In the genomic region with DNA sequence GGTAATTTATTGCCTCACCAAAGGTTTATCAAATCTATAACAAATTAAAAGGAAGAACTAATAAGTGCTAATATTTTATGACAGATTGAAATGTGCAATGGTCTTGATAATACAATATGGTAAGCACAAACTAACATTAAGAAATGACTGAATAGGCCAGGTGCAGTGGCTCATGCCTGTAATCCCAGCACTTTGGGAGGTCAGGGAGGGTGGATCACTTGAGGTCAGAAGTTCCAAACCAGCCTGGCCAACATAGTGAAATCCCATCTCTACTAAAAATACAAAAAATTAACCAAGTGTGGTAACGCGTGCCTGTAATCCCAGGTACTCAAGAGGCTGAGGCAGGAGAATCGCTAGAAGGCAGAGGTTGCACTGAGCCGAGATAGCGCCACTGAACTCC, we compare ENCODE assay signal across 23 cellular contexts. TPM values are rescaled to one million over a fixed set of nuclear protein-coding genes. Genes with fewer than 3 reads are reported as not detected.
DNase-seq lines count a peak whose midpoint lies in the region; ATAC-seq and TF ChIP-seq lines count a peak whose summit lies in the region.
"Had no signal": no experiment of that assay in that cellular context is flagged by ENCODE, and none has a peak within 500 bp of the region (broad histone marks: within the 10 kb centered on the region; RNA-seq: fewer than 3 reads in every experiment).

No MANE protein-coding gene starts in this region.

- ATAC-seq in GM18907 (IDR thresholded peaks at IDR 0.05; ENCODE audit: unreplicated experiment) = no peak
- ATAC-seq: T-cell had no signal

- H3K27me3 Mint-ChIP-seq in activated naive CD8-positive, alpha-beta T cell = no peaks in the 10 kb centered on the region
- H3K27me3 Mint-ChIP-seq in activated naive CD8-positive, alpha-beta T cell treated with anti-CD3 and anti-CD28 coated beads for 36 hours = no peaks in the 10 kb centered on the region
- H3K27me3 Mint-ChIP-seq in nephron progenitor cell (ENCODE audit: low read depth, poor library complexity) = no peaks in the 10 kb centered on the region
- H3K27me3 Mint-ChIP-seq: T-cell had no signal

- H3K4me3 ChIP-seq in SJCRH30 = no peak overlapping the region
- H3K4me3 ChIP-seq: BLaER1 treated with 17β-estradiol and CSF1 and Interleukin-3, amounts not matched to agents 10 nM and 100 nM; GM23248 had no signal

- H3K4me1 ChIP-seq in SJCRH30 = peaks cover 15% of the 10 kb centered on the region

- DNase-seq in activated naive CD8-positive, alpha-beta T cell treated with anti-CD3 and anti-CD28 coated beads for 36 hours = no peak
- DNase-seq in SJCRH30 (peak; percentile 50 to 67), nephron progenitor cell (no peak), COLO829 (ENCODE audit: low spot score) (no peak), SIG-M5 treated with dmso at 0.1 percent for 504 hours (lab: John Stamatoyannopoulos, UW; ENCODE audit: unreplicated experiment) (no peak)
- DNase-seq: 8988T; CD8-positive, alpha-beta memory T cell; DMS53; GM23248; H9; HFFc6; NCI-H1694; NCI-H2081; NCI-H2171; NCI-H345; NCI-H524; NCI-H774; Right ventricle myocardium superior; SK-N-SH; T-cell had no signal

- peak overlapping the region; percentile 100 for H3K4me3 Mint-ChIP-seq in activated naive CD8-positive, alpha-beta T cell
- no peak overlapping the region for H3K4me3 Mint-ChIP-seq in activated naive CD8-positive, alpha-beta T cell treated with anti-CD3 and anti-CD28 coated beads for 36 hours
- peak overlapping the region; percentile 95 for H3K4me3 Mint-ChIP-seq in nephron progenitor cell
- H3K4me3 Mint-ChIP-seq: H9, HFFc6 had no signal

- H3K9me3 ChIP-seq in SJCRH30 (replicated peaks) = no peaks in the 10 kb centered on the region
- H3K9me3 ChIP-seq: BLaER1 treated with 17β-estradiol and CSF1 and Interleukin-3, amounts not matched to agents 10 nM and 100 nM; SK-N-SH had no signal

- H3K36me3 ChIP-seq in SJCRH30 = peaks cover 12% of the 10 kb centered on the region

- no peaks in the 10 kb centered on the region for H3K9me3 Mint-ChIP-seq in activated naive CD8-positive, alpha-beta T cell (ENCODE audit: low read depth)
- H3K9me3 Mint-ChIP-seq in activated naive CD8-positive, alpha-beta T cell treated with anti-CD3 and anti-CD28 coated beads for 36 hours = no peaks in the 10 kb centered on the region
- no peaks in the 10 kb centered on the region for H3K9me3 Mint-ChIP-seq in nephron progenitor cell
- H3K9me3 Mint-ChIP-seq: CD8-positive, alpha-beta memory T cell; H9; HFFc6; T-cell had no signal

- H3K4me1 Mint-ChIP-seq in activated naive CD8-positive, alpha-beta T cell (ENCODE audit: low read depth) = peaks cover 56% of the 10 kb centered on the region
- H3K4me1 Mint-ChIP-seq in activated naive CD8-positive, alpha-beta T cell treated with anti-CD3 and anti-CD28 coated beads for 36 hours = peaks cover 44% of the 10 kb centered on the region
- H3K4me1 Mint-ChIP-seq in nephron progenitor cell = peaks cover 32% of the 10 kb centered on the region

- no peaks in the 10 kb centered on the region for H3K27me3 ChIP-seq in SJCRH30
- H3K27me3 ChIP-seq: BLaER1 treated with 17β-estradiol and CSF1 and Interleukin-3, amounts not matched to agents 10 nM and 100 nM had no signal

- no peak for TF ChIP-seq CTCF in nephron progenitor cell (IDR thresholded peaks at IDR 0.05)

- no peak overlapping the region for H3K27ac ChIP-seq in SJCRH30
- H3K27ac ChIP-seq: BLaER1 treated with 17β-estradiol and CSF1 and Interleukin-3, amounts not matched to agents 10 nM and 100 nM; GM23248 had no signal

- peaks cover 4% of the 10 kb centered on the region for H3K36me3 Mint-ChIP-seq in activated naive CD8-positive, alpha-beta T cell
- peaks cover 50% of the 10 kb centered on the region for H3K36me3 Mint-ChIP-seq in activated naive CD8-positive, alpha-beta T cell treated with anti-CD3 and anti-CD28 coated beads for 36 hours
- H3K36me3 Mint-ChIP-seq in nephron progenitor cell (ENCODE audit: low read depth) = peaks cover 45% of the 10 kb centered on the region

- H3K27ac Mint-ChIP-seq in activated naive CD8-positive, alpha-beta T cell = no peak overlapping the region
- no peak overlapping the region for H3K27ac Mint-ChIP-seq in activated naive CD8-positive, alpha-beta T cell treated with anti-CD3 and anti-CD28 coated beads for 36 hours
- no peak overlapping the region for H3K27ac Mint-ChIP-seq in nephron progenitor cell
- H3K27ac Mint-ChIP-seq: H9, HFFc6, T-cell had no signal

RNA-seq across cellular contexts. Expression of a gene that starts 3.5 kb away (rescaled TPM):
- total RNA-seq in activated naive CD8-positive, alpha-beta T cell treated with anti-CD3 and anti-CD28 coated beads for 36 hours = 10 to 100 TPM; 43.9 to 47.6 TPM
- total RNA-seq in SJCRH30 (2014; rRNA removed; shearing (Covaris generic)) = 37.6 and 38.1 TPM in 2 replicates

Comparison
In these comparisons a context has a peak if more than half of its experiments do, and no peak if none do; other contexts are left out.
1. DNase-seq: peak in SJCRH30 (2 of 2); none in activated naive CD8-positive, alpha-beta T cell treated with anti-CD3 and anti-CD28 coated beads for 36 hours (single experiment), nephron progenitor cell (single experiment), COLO829 (single experiment) and SIG-M5 treated with dmso at 0.1 percent for 504 hours (single experiment).